Comparison of ENCODE assay signal across 1 cellular context in the genomic region with DNA sequence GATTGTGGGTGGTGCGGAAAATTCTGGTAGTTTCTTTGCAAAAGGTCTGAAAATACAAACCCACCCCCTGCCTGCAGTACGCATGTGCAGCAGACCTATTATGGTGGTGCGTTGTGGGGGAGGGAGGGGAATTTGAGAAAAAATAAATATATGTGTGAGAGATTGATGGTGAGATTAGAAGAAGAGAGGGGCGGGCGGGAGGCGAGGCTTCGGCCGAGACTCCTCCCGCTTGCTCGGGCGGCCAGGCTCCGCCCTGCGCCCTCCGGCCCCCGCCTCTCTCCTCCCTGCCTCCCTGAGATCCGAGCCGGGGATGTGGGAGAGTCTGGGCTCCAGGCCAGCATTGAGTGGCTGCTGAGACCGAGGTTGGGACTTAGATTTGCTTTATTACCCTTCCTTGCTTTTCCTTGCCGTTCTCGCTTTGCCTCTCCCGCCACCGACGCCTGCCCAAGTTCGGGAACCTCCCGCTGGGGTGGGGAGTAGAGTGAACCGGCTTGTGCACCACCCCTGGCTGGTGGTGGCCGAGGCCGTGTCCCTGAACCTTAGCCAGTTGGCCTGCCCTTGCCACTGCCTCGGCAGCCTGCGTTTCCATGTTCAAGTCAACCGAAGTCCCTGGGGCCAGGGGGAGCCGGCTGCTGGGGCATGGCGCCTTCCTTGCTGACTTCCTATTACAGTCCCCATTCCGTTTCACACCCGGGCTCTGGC.
A peak's percentile ranks its signal among the peaks of the same experiment; 100 is the strongest.
TF ChIP-seq lines count a peak whose summit lies in the region.

No MANE protein-coding gene starts in this region.

TF ChIP-seq in IMR-90, 13 proteins besides CTCF, POLR2A, EP300 and RAD21:
- TF ChIP-seq RFX5 (IDR thresholded peaks at IDR 0.05; ENCODE audit: low read depth, low read length) (no peak), MAZ (IDR thresholded peaks at IDR 0.05; ENCODE audit: borderline replicate concordance, low read depth, low read length) (peak; percentile 91), CHD1 (IDR thresholded peaks at IDR 0.05; ENCODE audit: low read depth, low read length) (no peak)
TF ChIP-seq in IMR-90: peak in this region for 1.
